ENCODE assay signal across 29 cellular contexts in genomic region chr12:124874188-124874587, GRCh38.
"Had no signal": no experiment of that assay in that cellular context is flagged by ENCODE, and none has a peak within 500 bp of the region (broad histone marks: within the 10 kb centered on the region; RNA-seq: fewer than 3 reads in every experiment).

No MANE protein-coding gene starts in this region.

- H3K27ac Mint-ChIP-seq: natural killer cell treated with Interleukin-12 subunit alpha and Interleukin-12 subunit beta and Interleukin-15 and Interleukin-18, amount 100 ng/mL, for 72 hours; progenitor cell of endocrine pancreas had no signal

- H3K36me3 Mint-ChIP-seq: mesothelial cell of epicardium; naive B cell; natural killer cell treated with Interleukin-12 subunit alpha and Interleukin-12 subunit beta and Interleukin-15 and Interleukin-18, amount 100 ng/mL, for 72 hours; neural progenitor cell had no signal

- H3K79me2 ChIP-seq: parathyroid adenoma had no signal

- H2AFZ ChIP-seq: neural progenitor cell, parathyroid adenoma had no signal

- H3K4me2 ChIP-seq: neural progenitor cell, smooth muscle cell had no signal

- H3K27me3 Mint-ChIP-seq: naive B cell had no signal

- H3K9me3 ChIP-seq: esophagus squamous epithelium, heart right ventricle, left lung, mucosa of descending colon, stomach, thyroid gland, vagina had no signal

- H3K4me3 Mint-ChIP-seq: effector memory CD8-positive, alpha-beta T cell; mesothelial cell of epicardium; natural killer cell treated with Interleukin-12 subunit alpha and Interleukin-12 subunit beta and Interleukin-15 and Interleukin-18, amount 100 ng/mL, for 72 hours; neural progenitor cell had no signal

- FAIRE-seq: endometrium, islet of Langerhans had no signal

- DNase-seq: effector memory CD8-positive, alpha-beta T cell; esophagus squamous epithelium; foreskin melanocyte; glutamatergic neuron; heart right ventricle; hippocampal formation; left cardiac atrium; mesenchymal stem cell; mucosa of descending colon; naive B cell; stimulated activated CD4-positive, alpha-beta T cell treated with anti-CD3 and anti-CD28 coated beads, Interleukin-12 subunit alpha, Interleukin-12 subunit beta, amount 100 ng/mL, for 4 hours; stimulated activated CD4-positive, alpha-beta T cell treated with anti-CD3 and anti-CD28 coated beads, Interleukin-1b, Interleukin-23, amount 100 ng/mL, for 48 hours; stimulated activated CD4-positive, alpha-beta T cell treated with anti-CD3 and anti-CD28 coated beads, Interleukin-4, amount 100 ng/mL, for 1 hour; stimulated activated CD8-positive, alpha-beta memory T cell treated with anti-CD3 and anti-CD28 coated beads, Interleukin-4, amount 100 ng/mL, for 48 hours; stimulated activated naive CD4-positive, alpha-beta T cell treated with Interleukin-2 at 50 U/mL for 16 hours; stomach; thyroid gland; trophoblast cell had no signal

- H3K4me3 ChIP-seq: esophagus squamous epithelium, heart right ventricle, left lung, mucosa of descending colon, neural progenitor cell, smooth muscle cell, stomach, thyroid gland, vagina had no signal

- H3K9me3 Mint-ChIP-seq: effector memory CD8-positive, alpha-beta T cell; mesothelial cell of epicardium; naive B cell; natural killer cell treated with Interleukin-12 subunit alpha and Interleukin-12 subunit beta and Interleukin-15 and Interleukin-18, amount 100 ng/mL, for 72 hours; neural progenitor cell had no signal

- H3K27me3 ChIP-seq: esophagus squamous epithelium, heart right ventricle, left lung, neural progenitor cell, stomach, thyroid gland, vagina had no signal

- H3K36me3 ChIP-seq: esophagus squamous epithelium, heart right ventricle, left lung, neural progenitor cell, stomach, thyroid gland, vagina had no signal

- H3K9ac ChIP-seq: neural progenitor cell, parathyroid adenoma had no signal

- H3K4me1 ChIP-seq: parathyroid adenoma, thyroid gland, vagina had no signal

- ATAC-seq: effector memory CD8-positive, alpha-beta T cell; heart right ventricle; left cardiac atrium; left lung; mucosa of descending colon; natural killer cell treated with Interleukin-12 subunit alpha and Interleukin-12 subunit beta and Interleukin-15 and Interleukin-18, amount 100 ng/mL, for 72 hours; sciatic nerve had no signal

- H3K27ac ChIP-seq: esophagus squamous epithelium, heart right ventricle, left lung, neural progenitor cell, parathyroid adenoma, stomach, thyroid gland, vagina had no signal
